In genomic region chr7:27753863-27754262, GRCh38 we compare ENCODE assay signal across 22 cellular contexts. TPM values are rescaled to one million over a fixed set of nuclear protein-coding genes. Genes with fewer than 3 reads are reported as not detected.
DNase-seq lines count a peak whose midpoint lies in the region; ATAC-seq, FAIRE-seq and TF ChIP-seq lines count a peak whose summit lies in the region.
"Had no signal": no experiment of that assay in that cellular context is flagged by ENCODE, and none has a peak within 500 bp of the region (broad histone marks: within the 10 kb centered on the region; RNA-seq: fewer than 3 reads in every experiment).

No MANE protein-coding gene starts in this region.

- H3K4me1 Mint-ChIP-seq in activated naive CD8-positive, alpha-beta T cell treated with anti-CD3 and anti-CD28 coated beads, Interleukin-2, amount 50 U/mL, for 24 hours: peaks cover 17% of the 10 kb centered on the region
- H3K4me1 Mint-ChIP-seq: H9 had no signal

- no peak for ATAC-seq in SK-N-SH treated with all-trans-retinoic acid at 6 μM for 48 hours
- ATAC-seq in K562: no peak
- ATAC-seq in activated naive CD8-positive, alpha-beta T cell treated with anti-CD3 and anti-CD28 coated beads, Interleukin-2, amount 50 U/mL, for 24 hours: no peak

- no TSS peak for BruUV-seq in K562 (replicated peaks; lab: Mats Ljungman, UMichigan)

- H3K4me2 ChIP-seq in SK-N-SH (no peak overlapping the region), K562 (ENCODE audit: insufficient read depth, low read length) (no peak overlapping the region)

- H3K27me3 ChIP-seq in SK-N-SH (ENCODE audit: insufficient read depth) (no peaks in the 10 kb centered on the region), K562 (ENCODE audit: control insufficient read depth in 2 of 2, insufficient read depth in 2 of 2, low read length in 2 of 2) (no peaks in the 10 kb centered on the region), testis (no peaks in the 10 kb centered on the region)
- H3K27me3 ChIP-seq: MG63, Peyer's patch had no signal

- WGBS in SK-N-SH (ENCODE audit: low lambda C conversion rate): 95% methylated on average over 1 of the region's 1 CpG
- WGBS in K562 (ENCODE audit: insufficient coverage, low coverage, missing lambda C conversion rate): 72% methylated on average over 1 of the region's 1 CpG
- 62 to 74% methylated on average over 1 of the region's 1 CpG for WGBS in testis, 2 donors

- intact Hi-C loops in K562 (cut with micrococcal nuclease): no loop called here
- intact Hi-C loops in testis (cut with DNase I; ENCODE audit: low total_unique reads): no loop called here

- H3K9me3 ChIP-seq in SK-N-SH (no peaks in the 10 kb centered on the region), K562 (replicated peaks; ENCODE audit: control insufficient read depth, insufficient read depth, low read depth, low read length) (no peaks in the 10 kb centered on the region), testis (no peaks in the 10 kb centered on the region)
- H3K9me3 ChIP-seq: MG63, Peyer's patch had no signal

- H3K9me2 ChIP-seq in SK-N-SH: no peaks in the 10 kb centered on the region

- peaks cover 31% of the 10 kb centered on the region for H3K36me3 Mint-ChIP-seq in activated naive CD8-positive, alpha-beta T cell treated with anti-CD3 and anti-CD28 coated beads, Interleukin-2, amount 50 U/mL, for 24 hours (ENCODE audit: low read depth)

- no peaks in the 10 kb centered on the region for H3K27me3 Mint-ChIP-seq in activated naive CD8-positive, alpha-beta T cell treated with anti-CD3 and anti-CD28 coated beads, Interleukin-2, amount 50 U/mL, for 24 hours

- TF ChIP-seq CTCF in SK-N-SH (IDR thresholded peaks at IDR 0.05) (no peak), K562 (IDR thresholded peaks at IDR 0.05 in 2 of 3, conservative IDR thresholded peaks at IDR 0.05 in 1 of 3; ENCODE audit: insufficient read depth in 2 of 3, low read depth in 1 of 3, low read length in 3 of 3) (no peak), testis (IDR thresholded peaks at IDR 0.05) (peak in 1 of 3 experiments; percentile 6)

- no peaks in the 10 kb centered on the region for H3K9me1 ChIP-seq in K562 (ENCODE audit: control insufficient read depth, insufficient read depth, low read length)

- no peak overlapping the region for H3K4me3 ChIP-seq in SK-N-SH (ENCODE audit: low read depth in 2 of 2, low read length in 1 of 2)
- no peak overlapping the region for H3K4me3 ChIP-seq in K562
- no peak overlapping the region for H3K4me3 ChIP-seq in testis
- H3K4me3 ChIP-seq: MG63, Peyer's patch, SK-N-MC had no signal

- CTCF ChIA-PET in SK-N-SH (lab: Yijun Ruan, JAX): no interaction called here
- CTCF ChIA-PET in K562 (lab: Yijun Ruan, JAX; ENCODE audit: low intra/inter-chr PET ratio): no interaction called here

- TF ChIP-seq RAD21 in SK-N-SH (IDR thresholded peaks at IDR 0.05; ENCODE audit: low read length) (no peak), K562 (CRISPR knock-in tag; conservative IDR thresholded peaks at IDR 0.05 in 1 of 2, IDR thresholded peaks at IDR 0.05 in 1 of 2) (no peak)

- TF ChIP-seq POLR2A in K562 (conservative IDR thresholded peaks at IDR 0.05) (no peak), testis (IDR thresholded peaks at IDR 0.05) (no peak)

- TF ChIP-seq EP300 in SK-N-SH (IDR thresholded peaks at IDR 0.05; ENCODE audit: borderline replicate concordance in 1 of 2, low read depth in 1 of 2, low read length in 1 of 2) (no peak), K562 (IDR thresholded peaks at IDR 0.05; ENCODE audit: low read length) (no peak)

- H4K20me1 ChIP-seq in SK-N-SH (ENCODE audit: insufficient read depth) (peaks cover 1% of the 10 kb centered on the region; the same call in 1 of the 2 replicates), K562 (replicated peaks; ENCODE audit: control insufficient read depth, insufficient read depth, low read length) (no peaks in the 10 kb centered on the region)

- no peaks in the 10 kb centered on the region for H3K9me3 Mint-ChIP-seq in activated naive CD8-positive, alpha-beta T cell treated with anti-CD3 and anti-CD28 coated beads, Interleukin-2, amount 50 U/mL, for 24 hours
- H3K9me3 Mint-ChIP-seq: H9 had no signal

- H3K79me2 ChIP-seq in SK-N-SH (ENCODE audit: insufficient read depth) (peaks cover 54% of the 10 kb centered on the region), K562 (ENCODE audit: control insufficient read depth, insufficient read depth, low read length) (no peaks in the 10 kb centered on the region)

- H3K9ac ChIP-seq in SK-N-SH (no peak overlapping the region), K562 (ENCODE audit: insufficient read depth in 1 of 2, low read depth in 2 of 2, low read length in 2 of 2) (no peak overlapping the region)

- H2AFZ ChIP-seq in SK-N-SH (ENCODE audit: low read depth) (no peak overlapping the region), K562 (ENCODE audit: low read depth, low read length) (no peak overlapping the region)

- DNase-seq in SK-N-SH: no peak
- DNase-seq in NCI-H69 (lab: John Stamatoyannopoulos, UW): peak; percentile 20
- no peak for DNase-seq in K562 (ENCODE audit: extremely low read depth in 1 of 4, low spot score in 3 of 4)
- no peak for DNase-seq in testis
- no peak for DNase-seq in caudate nucleus (lab: John Stamatoyannopoulos, UW)
- DNase-seq in activated naive CD8-positive, alpha-beta T cell treated with anti-CD3 and anti-CD28 coated beads, Interleukin-2, amount 50 U/mL, for 24 hours: no peak
- DNase-seq in EL: no peak
- DNase-seq: 8988T, GDM1, H9, KBM-7, MG63, NCI-H1105 treated with DMSO at 0.1 percent for 48 hours, NCI-H146, NCI-H1930, NCI-H2107, NCI-H446 treated with DMSO at 0.1 percent for 48 hours, NCI-H526, Peyer's patch, SHP77 treated with DMSO at 0.1 percent for 48 hours had no signal

- no peak overlapping the region for H3K27ac Mint-ChIP-seq in activated naive CD8-positive, alpha-beta T cell treated with anti-CD3 and anti-CD28 coated beads, Interleukin-2, amount 50 U/mL, for 24 hours
- H3K27ac Mint-ChIP-seq: H9 had no signal

- no peaks in the 10 kb centered on the region for H3K4me1 ChIP-seq in SK-N-SH (ENCODE audit: control insufficient read depth in 1 of 2, insufficient read depth in 2 of 2, low read depth in 1 of 2, low read length in 1 of 2)
- no peaks in the 10 kb centered on the region; a peak in 1 of 5 replicates for H3K4me1 ChIP-seq in K562 (replicated peaks in 1 of 2; ENCODE audit: control insufficient read depth in 2 of 2, insufficient read depth in 2 of 2, low read length in 2 of 2)
- peaks cover 10% of the 10 kb centered on the region for H3K4me1 ChIP-seq in testis
- H3K4me1 ChIP-seq: Peyer's patch had no signal

- FAIRE-seq in K562 (lab: Jason Lieb, UNC): no peak

- in situ Hi-C loops in K562 (cut with MboI): no loop called here

- H3K36me3 ChIP-seq in SK-N-SH (replicated peaks in 1 of 2; ENCODE audit: control insufficient read depth in 1 of 2, insufficient read depth in 2 of 2, low read length in 1 of 2) (peaks cover 78 to 87% of the 10 kb centered on the region in 2 experiments), K562 (ENCODE audit: control insufficient read depth, insufficient read depth, low read length) (peaks cover 65% of the 10 kb centered on the region), testis (ENCODE audit: low read depth, missing control alignments) (no peaks in the 10 kb centered on the region)

- POLR2A ChIA-PET in SK-N-SH (lab: Yijun Ruan, JAX): no interaction called here
- POLR2A ChIA-PET in K562 (lab: Yijun Ruan, JAX): interaction anchor here (1.0 to 1.2 kb wide), 2 partner anchors 8 to 14 kb away, joined by 3 to 4 read pairs; partner anchors contain the start of gene TAX1BP1

- H3F3A ChIP-seq in SK-N-SH (replicated peaks; ENCODE audit: insufficient read depth): no peaks in the 10 kb centered on the region

- H3K4me3 Mint-ChIP-seq in activated naive CD8-positive, alpha-beta T cell treated with anti-CD3 and anti-CD28 coated beads, Interleukin-2, amount 50 U/mL, for 24 hours: no peak overlapping the region
- H3K4me3 Mint-ChIP-seq: H9 had no signal

- no peak overlapping the region for H3K27ac ChIP-seq in SK-N-SH (ENCODE audit: low read depth in 2 of 2, low read length in 1 of 2)
- H3K27ac ChIP-seq in K562 (ENCODE audit: extremely low read depth, low read depth, low read length): no peak overlapping the region
- peak overlapping the region; percentile 23 to 81 for H3K27ac ChIP-seq in testis
- no peak overlapping the region for H3K27ac ChIP-seq in caudate nucleus (ENCODE audit: low read depth, low read length)
- H3K27ac ChIP-seq: Peyer's patch, SK-N-MC had no signal

TF ChIP-seq in SK-N-SH, 30 proteins besides CTCF, POLR2A, EP300 and RAD21 (continues in another document):
- TF ChIP-seq NFIC (IDR thresholded peaks at IDR 0.05; ENCODE audit: borderline replicate concordance): no peak

TF ChIP-seq in SK-N-SH treated with all-trans-retinoic acid at 6 μM for 48 hours, 23 proteins besides CTCF, POLR2A, EP300 and RAD21 (continues in another document):
- TF ChIP-seq ARNTL (CRISPR knock-in tag; IDR thresholded peaks at IDR 0.05; ENCODE audit: borderline replicate concordance, low read depth) (no peak), ISL1 (CRISPR knock-in tag; IDR thresholded peaks at IDR 0.05) (no peak), OSR1 (CRISPR knock-in tag; IDR thresholded peaks at IDR 0.05) (no peak)

RNA-seq across cellular contexts. Expression of gene TAX1BP1, which starts 13.9 kb away (rescaled TPM):
- 70.3 and 108 TPM in 2 replicates for polyA plus RNA-seq in SK-N-SH (2012; rRNA removed)
- 111 and 125 TPM in 2 replicates for polyA plus RNA-seq in SK-N-SH (2012; cell fraction: cytosol; rRNA removed)
- polyA plus RNA-seq in SK-N-SH (2012; cell fraction: nucleus; rRNA removed): 48.3 and 80.9 TPM in 2 replicates
- 31.5 and 80.4 TPM in 2 replicates for total RNA-seq in K562 (2011; cell fraction: chromatin; rRNA removed; ENCODE audit: low replicate concordance)
- 20.5 and 28.6 TPM in 2 replicates for total RNA-seq in K562 (2011; cell fraction: nucleolus; rRNA removed)
- total RNA-seq in K562 (2011; cell fraction: nucleoplasm; rRNA removed): 35.2 and 42.7 TPM in 2 replicates
- total RNA-seq in K562 (2014; rRNA removed): 43.2 and 49.0 TPM in 2 replicates
- total RNA-seq in K562 (2014; rRNA removed; fragmentation: Illumina TruSeq; extraction: Trizol): 75.9 and 91.9 TPM in 2 replicates
- total RNA-seq in K562 (2015; rRNA removed; fragmentation: Illumina TruSeq; extraction: Trizol): 58.9 and 64.7 TPM in 2 replicates
- 59.5 and 61.8 TPM in 2 replicates for total RNA-seq in K562 (2021)
- polyA plus RNA-seq in K562 (2011; rRNA removed): 113 and 119 TPM in 2 replicates
- polyA plus RNA-seq in K562 (2011; cell fraction: cytosol; rRNA removed): 37.4 and 69.9 TPM in 2 replicates
- 30.8 and 48.8 TPM in 2 replicates for polyA plus RNA-seq in K562 (2011; cell fraction: nucleus; rRNA removed)
- polyA plus RNA-seq in K562 (2012): 62.0 and 83.0 TPM in 2 replicates
- polyA plus RNA-seq in K562 (2014; fragmentation: Illumina TruSeq; extraction: Trizol): 81.8 and 94.3 TPM in 2 replicates
- polyA plus RNA-seq in K562 (2014; fragmentation: Nextera tagmentation; extraction: Ambion mirVana): 100 to 1,000 TPM; 109 TPM
- 60.7 and 63.1 TPM in 2 replicates for polyA plus RNA-seq in K562 (2014; rRNA removed)
- 90.9 and 117 TPM in 2 replicates for polyA minus RNA-seq in K562 (2011; rRNA and poly(A)+ RNA removed)
- 20.3 and 22.8 TPM in 2 replicates for polyA minus RNA-seq in K562 (2011; cell fraction: cytosol; rRNA and poly(A)+ RNA removed)
- 57.8 and 99.0 TPM in 2 replicates for polyA minus RNA-seq in K562 (2011; cell fraction: nucleus; rRNA and poly(A)+ RNA removed)
- total RNA-seq in testis: 100 to 1,000 TPM; 154 to 155 TPM
- 36.8 TPM for polyA plus RNA-seq in testis (ENCODE audit: insufficient read depth, low read depth, low replicate concordance)

Comparison
In these comparisons a context has a peak if more than half of its experiments do, and no peak if none do; other contexts are left out.
1. H3K27ac ChIP-seq: peak in testis (2 of 2); none in SK-N-SH (0 of 2), K562 (single experiment) and caudate nucleus (single experiment).
2. Of the 27 proteins assayed by ChIP-seq in both K562 and SK-N-SH: peak only in K562: none; only in SK-N-SH: USF1; in both: none; in neither: 26.